8 cellular contexts compared by ENCODE assay signal in the genomic region with DNA sequence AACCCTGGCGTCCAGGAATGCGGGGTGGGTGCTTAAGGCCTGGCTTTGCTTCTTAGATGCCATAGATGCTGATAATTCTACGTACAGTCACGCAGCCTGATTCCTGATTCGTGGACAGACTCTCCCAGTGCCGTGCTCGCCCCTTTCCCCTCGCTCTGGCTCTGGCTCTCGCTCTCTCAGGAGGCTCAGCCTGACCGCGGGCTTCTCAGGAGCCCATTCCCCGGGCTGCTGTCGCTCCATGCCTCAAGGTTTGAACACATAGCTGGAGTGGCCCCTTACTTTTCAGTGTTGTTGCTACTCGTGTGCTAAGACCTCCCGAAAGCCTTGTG. TPM values are rescaled to one million over a fixed set of nuclear protein-coding genes. Genes with fewer than 3 reads are reported as not detected.
DNase-seq lines count a peak whose midpoint lies in the region; ATAC-seq and TF ChIP-seq lines count a peak whose summit lies in the region.

No MANE protein-coding gene starts in this region.

- ATAC-seq in GM19455 (IDR thresholded peaks at IDR 0.05; ENCODE audit: unreplicated experiment) (peak; percentile 26), HG03558 (IDR thresholded peaks at IDR 0.05; ENCODE audit: extremely low read depth, unreplicated experiment) (peak; percentile 0)
- ATAC-seq in activated naive CD8-positive, alpha-beta T cell treated with anti-CD3 and anti-CD28 coated beads, Interleukin-2, amount 50 U/mL, for 24 hours = peak; percentile 30

- no peak for TF ChIP-seq CTCF in smooth muscle cell (IDR thresholded peaks at IDR 0.05; ENCODE audit: borderline replicate concordance, insufficient read depth, poor library complexity, severe bottlenecking)

- no peaks in the 10 kb centered on the region for H3K9me3 ChIP-seq in smooth muscle cell (replicated peaks; ENCODE audit: low read depth)

- peak overlapping the region; percentile 78 for H3K9ac ChIP-seq in smooth muscle cell (ENCODE audit: low read depth)

- no peaks in the 10 kb centered on the region for H3K36me3 ChIP-seq in smooth muscle cell (ENCODE audit: low read depth)

- peak overlapping the region; percentile 76 for H3K27ac ChIP-seq in smooth muscle cell (ENCODE audit: low read depth)

- H3K9me3 Mint-ChIP-seq in activated naive CD8-positive, alpha-beta T cell treated with anti-CD3 and anti-CD28 coated beads, Interleukin-2, amount 50 U/mL, for 24 hours = no peaks in the 10 kb centered on the region

- peak overlapping the region; percentile 87 for H3K4me3 Mint-ChIP-seq in activated naive CD8-positive, alpha-beta T cell treated with anti-CD3 and anti-CD28 coated beads, Interleukin-2, amount 50 U/mL, for 24 hours

- H3K27me3 ChIP-seq in smooth muscle cell (ENCODE audit: low read depth) = no peaks in the 10 kb centered on the region

- H3K36me3 Mint-ChIP-seq in activated naive CD8-positive, alpha-beta T cell treated with anti-CD3 and anti-CD28 coated beads, Interleukin-2, amount 50 U/mL, for 24 hours (ENCODE audit: low read depth) = peaks cover 2% of the 10 kb centered on the region

- H3K4me3 ChIP-seq in iPS-11a (ENCODE audit: low read depth, low read length) (peak overlapping the region; percentile 65), smooth muscle cell (peak overlapping the region; percentile 69)

- H3F3A ChIP-seq in smooth muscle cell (ENCODE audit: low read depth) = no peaks in the 10 kb centered on the region

- peak overlapping the region; percentile 85 for H3K27ac Mint-ChIP-seq in activated naive CD8-positive, alpha-beta T cell treated with anti-CD3 and anti-CD28 coated beads, Interleukin-2, amount 50 U/mL, for 24 hours

- H3K4me1 ChIP-seq in smooth muscle cell (ENCODE audit: low read depth) = no peaks in the 10 kb centered on the region

- peaks cover 36% of the 10 kb centered on the region for H3K4me1 Mint-ChIP-seq in activated naive CD8-positive, alpha-beta T cell treated with anti-CD3 and anti-CD28 coated beads, Interleukin-2, amount 50 U/mL, for 24 hours

- H2AFZ ChIP-seq in smooth muscle cell (ENCODE audit: low read depth) = peak overlapping the region; percentile 87

- WGBS in smooth muscle cell (ENCODE audit: low lambda C conversion rate) = 45% methylated on average over 15 of the region's 15 CpGs

- no peaks in the 10 kb centered on the region for H3K27me3 Mint-ChIP-seq in activated naive CD8-positive, alpha-beta T cell treated with anti-CD3 and anti-CD28 coated beads, Interleukin-2, amount 50 U/mL, for 24 hours

- H4K20me1 ChIP-seq in smooth muscle cell (ENCODE audit: low read depth) = no peaks in the 10 kb centered on the region

- peaks cover 3% of the 10 kb centered on the region for H3K79me2 ChIP-seq in smooth muscle cell (ENCODE audit: low read depth)

- H3K4me2 ChIP-seq in smooth muscle cell = peak overlapping the region; percentile 84

- DNase-seq in EL = peak; percentile 23
- no peak for DNase-seq in activated naive CD8-positive, alpha-beta T cell treated with anti-CD3 and anti-CD28 coated beads, Interleukin-2, amount 50 U/mL, for 24 hours
- DNase-seq in smooth muscle cell (lab: John Stamatoyannopoulos, UW; ENCODE audit: unreplicated experiment) = peak; percentile 26
- no peak for DNase-seq in DMS79 treated with DMSO at 0.1 percent for 48 hours (lab: John Stamatoyannopoulos, UW)
- DNase-seq in NCI-H2107 (lab: John Stamatoyannopoulos, UW) = no peak

RNA-seq across cellular contexts. Expression of a gene that starts 0.8 kb away (rescaled TPM):
- total RNA-seq in smooth muscle cell = 1.3 and 3.2 TPM in 2 replicates
- 1.9 and 2.0 TPM in 2 replicates for polyA plus RNA-seq in smooth muscle cell

RNA-seq across cellular contexts. Expression of a gene that starts 59.2 kb away (rescaled TPM):
- 17.6 and 22.5 TPM in 2 replicates for total RNA-seq in smooth muscle cell
- 17.0 and 18.8 TPM in 2 replicates for polyA plus RNA-seq in smooth muscle cell

Comparison
In these comparisons a context has a peak if more than half of its experiments do, and no peak if none do; other contexts are left out.
1. DNase-seq: peak in EL (single experiment) and smooth muscle cell (single experiment); none in activated naive CD8-positive, alpha-beta T cell treated with anti-CD3 and anti-CD28 coated beads, Interleukin-2, amount 50 U/mL, for 24 hours (single experiment), DMS79 treated with DMSO at 0.1 percent for 48 hours (single experiment) and NCI-H2107 (single experiment).
2. Peak in every context shown above with its lines, with median percentiles within 50 percentile points of each other: ATAC-seq.